Comparison of ENCODE assay signal across 22 cellular contexts in the genomic region with DNA sequence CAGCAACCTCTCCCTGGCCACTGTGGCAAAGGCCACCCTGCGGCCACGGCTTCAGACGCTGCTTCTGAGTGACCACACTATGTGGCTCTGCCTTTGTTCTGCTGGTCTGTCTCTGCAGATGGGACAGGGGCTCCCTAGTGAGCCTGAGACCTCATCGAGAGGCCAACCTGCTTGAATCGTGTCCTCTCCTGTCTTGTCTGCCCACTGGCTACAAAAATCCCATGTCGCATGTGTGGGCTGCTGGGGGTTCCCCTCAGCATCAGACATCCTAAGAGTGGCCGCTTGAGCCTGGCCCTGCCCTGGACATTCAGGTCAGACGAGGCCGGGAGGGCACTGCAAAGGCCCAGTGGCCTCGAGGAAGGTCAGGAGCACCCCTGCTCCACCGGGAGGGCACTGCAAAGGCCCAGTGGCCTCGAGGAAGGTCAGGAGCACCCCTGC.
DNase-seq lines count a peak whose midpoint lies in the region; ATAC-seq and TF ChIP-seq lines count a peak whose summit lies in the region.
"Had no signal": no experiment of that assay in that cellular context is flagged by ENCODE, and none has a peak within 500 bp of the region (broad histone marks: within the 10 kb centered on the region; RNA-seq: fewer than 3 reads in every experiment).

No MANE protein-coding gene starts in this region.

- DNase-seq in Peyer's patch (peak in 2 of 3 donors; percentile 18 to 28), chondrocyte (ENCODE audit: low spot score) (peak; percentile 85), mesothelial cell of epicardium (ENCODE audit: low spot score in 2 of 2, unreplicated experiment in 2 of 2) (peak; percentile 12 to 28), stomach (peak; percentile 17), C1 segment of cervical spinal cord (lab: John Stamatoyannopoulos, UW) (no peak), NCI-H446 (lab: John Stamatoyannopoulos, UW) (no peak)
- DNase-seq: activated naive CD4-positive, alpha-beta T cell treated with anti-CD3 and anti-CD28 coated beads for 36 hours; activated T-cell treated with anti-CD3 and anti-CD28 coated beads, Interleukin-2, amount 50 U/mL, for 48 hours; amniotic stem cell; CD4-positive, CD25-positive, alpha-beta regulatory T cell; effector memory CD4-positive, alpha-beta T cell; erythroblast; KBM-7; mammary epithelial cell; NCI-H1105; NCI-H2029; SK-N-SH; T-helper 2 cell had no signal

- peaks cover 3% of the 10 kb centered on the region for H3K4me1 Mint-ChIP-seq in chondrocyte (ENCODE audit: low read depth)
- H3K4me1 Mint-ChIP-seq in mesothelial cell of epicardium = peaks cover 15% of the 10 kb centered on the region
- H3K4me1 Mint-ChIP-seq: CD4-positive, CD25-positive, alpha-beta regulatory T cell had no signal

- TF ChIP-seq EP300 in stomach (IDR thresholded peaks at IDR 0.05) = no peak

- H3K4me3 ChIP-seq in Peyer's patch (no peak overlapping the region), stomach (no peak overlapping the region)
- H3K4me3 ChIP-seq: breast epithelium, psoas muscle, tibial nerve had no signal

- H3K9me3 Mint-ChIP-seq in chondrocyte (ENCODE audit: low read depth) (peaks cover 25% of the 10 kb centered on the region), mesothelial cell of epicardium (peaks cover 22% of the 10 kb centered on the region)

- no peak overlapping the region for H3K27ac Mint-ChIP-seq in chondrocyte (ENCODE audit: unreplicated experiment)
- no peak overlapping the region for H3K27ac Mint-ChIP-seq in mesothelial cell of epicardium
- H3K27ac Mint-ChIP-seq: activated naive CD4-positive, alpha-beta T cell treated with anti-CD3 and anti-CD28 coated beads for 36 hours; CD4-positive, CD25-positive, alpha-beta regulatory T cell had no signal

- ATAC-seq in HG03108 (IDR thresholded peaks at IDR 0.05; ENCODE audit: unreplicated experiment) = no peak
- ATAC-seq: psoas muscle had no signal

- H3K36me3 Mint-ChIP-seq in chondrocyte (ENCODE audit: low read depth) (peaks cover 5% of the 10 kb centered on the region), mesothelial cell of epicardium (no peaks in the 10 kb centered on the region)
- H3K36me3 Mint-ChIP-seq: CD4-positive, CD25-positive, alpha-beta regulatory T cell had no signal

- no peaks in the 10 kb centered on the region for H3K4me1 ChIP-seq in Peyer's patch
- peaks cover 0 to 7% (median 0%) of the 10 kb centered on the region in 4 donors for H3K4me1 ChIP-seq in stomach
- H3K4me1 ChIP-seq: breast epithelium, psoas muscle, tibial nerve had no signal

- H3K27me3 Mint-ChIP-seq in chondrocyte (ENCODE audit: low read depth) (peaks cover 28% of the 10 kb centered on the region), mesothelial cell of epicardium (ENCODE audit: low read depth) (no peaks in the 10 kb centered on the region)

- WGBS in stomach, 5 donors = 82 to 86% (median 84%) methylated on average over 8 to 12 of the region's 12 CpGs

- TF ChIP-seq POLR2A in Peyer's patch (IDR thresholded peaks at IDR 0.05) (no peak), stomach (IDR thresholded peaks at IDR 0.05) (no peak)

- H3K36me3 ChIP-seq in Peyer's patch (no peaks in the 10 kb centered on the region), stomach (no peaks in the 10 kb centered on the region)
- H3K36me3 ChIP-seq: breast epithelium, tibial nerve had no signal

- H3K27me3 ChIP-seq in Peyer's patch (no peaks in the 10 kb centered on the region), stomach (peaks cover 0 to 11% (median 0%) of the 10 kb centered on the region in 3 donors)
- H3K27me3 ChIP-seq: breast epithelium, tibial nerve had no signal

- intact Hi-C loops in stomach (cut with DNase I; ENCODE audit: low total_unique reads) = no loop called here

- H3K27ac ChIP-seq in Peyer's patch (no peak overlapping the region), stomach (no peak overlapping the region)
- H3K27ac ChIP-seq: breast epithelium, psoas muscle, tibial nerve had no signal

- H3K9me3 ChIP-seq in Peyer's patch (no peaks in the 10 kb centered on the region), stomach (peaks cover 0 to 9% (median 3%) of the 10 kb centered on the region in 4 donors)
- H3K9me3 ChIP-seq: psoas muscle, SK-N-SH had no signal

- H3K4me3 Mint-ChIP-seq in chondrocyte (ENCODE audit: unreplicated experiment) = no peak overlapping the region
- no peak overlapping the region for H3K4me3 Mint-ChIP-seq in mesothelial cell of epicardium
- H3K4me3 Mint-ChIP-seq: activated naive CD4-positive, alpha-beta T cell treated with anti-CD3 and anti-CD28 coated beads for 36 hours; CD4-positive, CD25-positive, alpha-beta regulatory T cell had no signal

- TF ChIP-seq CTCF in Peyer's patch (IDR thresholded peaks at IDR 0.05) = no peak
- TF ChIP-seq CTCF in chondrocyte (IDR thresholded peaks at IDR 0.05) = no peak
- TF ChIP-seq CTCF in mesothelial cell of epicardium (IDR thresholded peaks at IDR 0.05; ENCODE audit: unreplicated experiment) = no peak
- TF ChIP-seq CTCF in stomach (IDR thresholded peaks at IDR 0.05) = no peak

Comparison
In these comparisons a context has a peak if more than half of its experiments do, and no peak if none do; other contexts are left out.
1. DNase-seq: peak in Peyer's patch (2 of 3), chondrocyte (single experiment), mesothelial cell of epicardium (2 of 2) and stomach (single experiment); none in C1 segment of cervical spinal cord (0 of 14) and NCI-H446 (0 of 2).